ENCODE assay signal across 8 cellular contexts in the genomic region with DNA sequence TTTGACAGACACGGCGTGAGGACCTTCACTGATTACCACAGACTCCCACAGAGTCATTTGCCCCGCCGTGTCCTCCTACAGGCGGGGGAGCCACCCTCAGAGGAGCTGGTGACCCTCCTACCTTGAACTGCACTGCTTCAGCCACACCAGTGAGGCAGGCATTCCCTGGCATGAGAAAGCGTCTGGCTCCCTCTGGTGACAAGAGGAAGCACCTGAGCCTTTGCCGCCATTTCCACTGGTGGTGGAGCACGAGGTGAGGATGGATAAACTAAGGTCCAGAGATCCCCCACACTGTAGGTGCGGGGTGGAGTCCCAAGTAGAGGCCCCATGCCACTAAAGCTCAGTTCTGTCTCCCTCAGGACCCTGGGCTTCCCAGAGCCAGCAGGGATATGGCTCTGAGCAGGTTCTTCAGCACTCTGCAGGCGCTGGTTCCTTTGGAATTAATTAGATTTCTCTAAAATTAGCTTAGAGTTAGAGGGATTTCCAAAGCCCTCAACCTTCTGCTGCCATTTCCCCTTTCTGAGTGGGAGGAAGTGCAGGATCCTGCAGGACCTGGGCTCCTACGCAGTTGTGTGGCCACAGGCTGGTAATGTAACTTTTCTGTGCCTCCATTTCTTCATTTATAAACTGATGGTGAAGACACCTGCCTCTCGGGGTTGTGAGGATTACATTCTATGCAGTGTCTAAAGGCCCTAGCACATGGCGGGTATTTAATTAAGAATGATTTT.
A peak's percentile ranks its signal among the peaks of the same experiment; 100 is the strongest.
DNase-seq lines count a peak whose midpoint lies in the region; ATAC-seq, FAIRE-seq and TF ChIP-seq lines count a peak whose summit lies in the region.

No MANE protein-coding gene starts in this region.

- TF ChIP-seq POLR2A in A549 (IDR thresholded peaks at IDR 0.05; ENCODE audit: low read length) (no peak), GM18505 (IDR thresholded peaks at IDR 0.05; ENCODE audit: borderline replicate concordance, extremely low read depth, insufficient read depth, insufficient read length) (no peak)

- no peaks in the 10 kb centered on the region for H3K9me3 ChIP-seq in A549

- no peak overlapping the region for H3K27ac ChIP-seq in A549

- no peak for FAIRE-seq in A549 (lab: Jason Lieb, UNC)

- peaks cover 6% of the 10 kb centered on the region; the same call in 2 of the 3 replicates for H3K4me1 ChIP-seq in A549

- WGBS in A549 (ENCODE audit: missing lambda C conversion rate), result 41% methylated on average over 13 of the region's 13 CpGs

- peak; percentile 96 to 98 for TF ChIP-seq RAD21 in A549 (conservative IDR thresholded peaks at IDR 0.05 in 1 of 2, IDR thresholded peaks at IDR 0.05 in 1 of 2)

- CTCF ChIA-PET in A549 (lab: Yijun Ruan, JAX), result interaction anchor here (0.6 to 17.2 kb wide), 58 partner anchors 9 to 957 kb away, joined by 3 to 256 read pairs (median 4); partner anchors contain the start of gene SLCO3A1

- POLR2A ChIA-PET in A549 (lab: Yijun Ruan, JAX), result no interaction called here

- ATAC-seq in A549 (peak; percentile 81 to 90), GM18505 (IDR thresholded peaks at IDR 0.05; ENCODE audit: unreplicated experiment) (peak; percentile 54), HG03108 (IDR thresholded peaks at IDR 0.05; ENCODE audit: unreplicated experiment) (peak; percentile 50)

- TF ChIP-seq EP300 in A549 (IDR thresholded peaks at IDR 0.05), result no peak

- DNase-seq in A549 (ENCODE audit: low read depth in 1 of 2, low spot score in 1 of 2) (peak; percentile 78 to 84), NCI-H460 (ENCODE audit: extremely low read depth, low read depth) (peak; percentile 41), dermis microvascular lymphatic vessel endothelial cell (ENCODE audit: low read depth in 2 of 2) (peak; percentile 1 to 11), lung microvascular endothelial cell (ENCODE audit: low read depth in 2 of 2) (peak; percentile 52 to 71)
- DNase-seq in activated CD4-positive, alpha-beta T cell treated with anti-CD3 and anti-CD28 coated beads, Interleukin-2, amount 50 U/mL, for 1 hour, result peak; percentile 57
- peak; percentile 23 to 27 for DNase-seq in stimulated activated CD8-positive, alpha-beta memory T cell treated with anti-CD3 and anti-CD28 coated beads, Interleukin-4, amount 100 ng/mL, for 4 hours (ENCODE audit: low read depth in 2 of 2, low spot score in 1 of 2)

- no peak overlapping the region for H3K4me2 ChIP-seq in A549

- H3K4me3 ChIP-seq in A549, result no peak overlapping the region

- TF ChIP-seq CTCF in A549 (IDR thresholded peaks at IDR 0.05), result peak; percentile 84

TF ChIP-seq in A549, 52 proteins besides CTCF, POLR2A, EP300 and RAD21:
- TF ChIP-seq, protein P1, sequence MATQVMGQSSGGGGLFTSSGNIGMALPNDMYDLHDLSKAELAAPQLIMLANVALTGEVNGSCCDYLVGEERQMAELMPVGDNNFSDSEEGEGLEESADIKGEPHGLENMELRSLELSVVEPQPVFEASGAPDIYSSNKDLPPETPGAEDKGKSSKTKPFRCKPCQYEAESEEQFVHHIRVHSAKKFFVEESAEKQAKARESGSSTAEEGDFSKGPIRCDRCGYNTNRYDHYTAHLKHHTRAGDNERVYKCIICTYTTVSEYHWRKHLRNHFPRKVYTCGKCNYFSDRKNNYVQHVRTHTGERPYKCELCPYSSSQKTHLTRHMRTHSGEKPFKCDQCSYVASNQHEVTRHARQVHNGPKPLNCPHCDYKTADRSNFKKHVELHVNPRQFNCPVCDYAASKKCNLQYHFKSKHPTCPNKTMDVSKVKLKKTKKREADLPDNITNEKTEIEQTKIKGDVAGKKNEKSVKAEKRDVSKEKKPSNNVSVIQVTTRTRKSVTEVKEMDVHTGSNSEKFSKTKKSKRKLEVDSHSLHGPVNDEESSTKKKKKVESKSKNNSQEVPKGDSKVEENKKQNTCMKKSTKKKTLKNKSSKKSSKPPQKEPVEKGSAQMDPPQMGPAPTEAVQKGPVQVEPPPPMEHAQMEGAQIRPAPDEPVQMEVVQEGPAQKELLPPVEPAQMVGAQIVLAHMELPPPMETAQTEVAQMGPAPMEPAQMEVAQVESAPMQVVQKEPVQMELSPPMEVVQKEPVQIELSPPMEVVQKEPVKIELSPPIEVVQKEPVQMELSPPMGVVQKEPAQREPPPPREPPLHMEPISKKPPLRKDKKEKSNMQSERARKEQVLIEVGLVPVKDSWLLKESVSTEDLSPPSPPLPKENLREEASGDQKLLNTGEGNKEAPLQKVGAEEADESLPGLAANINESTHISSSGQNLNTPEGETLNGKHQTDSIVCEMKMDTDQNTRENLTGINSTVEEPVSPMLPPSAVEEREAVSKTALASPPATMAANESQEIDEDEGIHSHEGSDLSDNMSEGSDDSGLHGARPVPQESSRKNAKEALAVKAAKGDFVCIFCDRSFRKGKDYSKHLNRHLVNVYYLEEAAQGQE (IDR thresholded peaks at IDR 0.05), result no peak
- no peak for TF ChIP-seq HDAC2 (IDR thresholded peaks at IDR 0.05)
- 0 out of 2 replicates have a peak, but pooled peaks have one; percentile 43 for TF ChIP-seq MYC (IDR thresholded peaks at IDR 0.05; ENCODE audit: borderline replicate concordance, low read length)
- TF ChIP-seq, protein P2, sequence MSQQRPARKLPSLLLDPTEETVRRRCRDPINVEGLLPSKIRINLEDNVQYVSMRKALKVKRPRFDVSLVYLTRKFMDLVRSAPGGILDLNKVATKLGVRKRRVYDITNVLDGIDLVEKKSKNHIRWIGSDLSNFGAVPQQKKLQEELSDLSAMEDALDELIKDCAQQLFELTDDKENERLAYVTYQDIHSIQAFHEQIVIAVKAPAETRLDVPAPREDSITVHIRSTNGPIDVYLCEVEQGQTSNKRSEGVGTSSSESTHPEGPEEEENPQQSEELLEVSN (IDR thresholded peaks at IDR 0.05; ENCODE audit: borderline replicate concordance, low read depth), result peak; percentile 95
- TF ChIP-seq SMC3 (IDR thresholded peaks at IDR 0.05), result peak; percentile 90
- no peak for TF ChIP-seq JUN (IDR thresholded peaks at IDR 0.05)
- TF ChIP-seq, protein P3, sequence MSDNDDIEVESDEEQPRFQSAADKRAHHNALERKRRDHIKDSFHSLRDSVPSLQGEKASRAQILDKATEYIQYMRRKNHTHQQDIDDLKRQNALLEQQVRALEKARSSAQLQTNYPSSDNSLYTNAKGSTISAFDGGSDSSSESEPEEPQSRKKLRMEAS (IDR thresholded peaks at IDR 0.05), result peak; percentile 94
TF ChIP-seq in A549: peak in this region for 4.

Comparison
In these comparisons a context has a peak if more than half of its experiments do, and no peak if none do; other contexts are left out.
1. DNase-seq: peak in every context shown above with its lines; median percentile 81 in A549; 62 in lung microvascular endothelial cell; 57 in activated CD4-positive, alpha-beta T cell treated with anti-CD3 and anti-CD28 coated beads, Interleukin-2, amount 50 U/mL, for 1 hour; 41 in NCI-H460; 25 in stimulated activated CD8-positive, alpha-beta memory T cell treated with anti-CD3 and anti-CD28 coated beads, Interleukin-4, amount 100 ng/mL, for 4 hours; 6 in dermis microvascular lymphatic vessel endothelial cell.